1 cellular context compared by ENCODE assay signal in the genomic region with DNA sequence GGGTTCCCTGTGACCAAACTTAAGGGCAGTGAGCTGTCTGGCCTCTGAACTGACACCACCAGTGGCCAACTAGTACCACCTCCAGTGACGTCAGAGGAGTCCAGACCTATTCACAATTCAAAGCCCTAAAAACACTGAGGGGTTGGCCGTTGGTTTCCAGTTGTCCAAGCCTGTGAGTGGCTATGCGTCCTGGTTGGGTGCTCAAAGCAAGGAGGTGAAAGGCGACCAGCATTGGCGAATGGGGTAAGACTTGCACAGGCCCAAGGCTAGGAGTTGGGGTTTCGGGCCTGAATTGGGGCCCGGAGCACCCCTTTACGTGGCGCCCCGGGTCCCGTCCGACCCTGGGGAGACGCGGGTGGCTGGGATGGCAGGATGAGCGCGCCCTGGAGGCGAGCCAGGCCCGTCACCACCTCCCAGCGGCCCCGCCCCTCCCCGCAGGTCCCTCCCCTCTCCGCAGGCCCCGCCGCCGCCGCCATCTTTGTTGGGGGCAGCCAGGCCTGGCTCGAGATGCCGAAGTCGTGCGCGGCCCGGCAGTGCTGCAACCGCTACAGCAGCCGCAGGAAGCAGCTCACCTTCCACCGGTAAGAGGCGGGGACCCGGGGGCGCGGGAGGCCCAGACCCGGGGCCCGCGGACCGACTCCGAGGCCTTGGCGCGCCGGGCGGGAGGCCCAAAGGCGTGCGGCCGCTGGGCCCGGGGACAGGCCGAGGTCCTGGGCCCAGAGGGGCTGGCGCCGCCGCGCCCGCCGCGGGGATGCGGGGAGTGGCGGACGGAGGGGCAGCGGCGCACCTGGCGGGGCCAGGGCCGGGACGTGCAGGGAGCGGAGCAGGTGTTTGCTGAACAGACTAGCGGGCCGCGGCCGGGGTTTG.
TF ChIP-seq lines count a peak whose summit lies in the region.

Gene THAP3 (plus strand): TSS at position 157 of the 867 bp plus-strand sequence. CDS start 351 bp downstream, at position 508.

TF ChIP-seq in K562, 482 proteins besides CTCF, POLR2A, EP300 and RAD21 (continued from another document and continues in another):
- TF ChIP-seq, protein P1, sequence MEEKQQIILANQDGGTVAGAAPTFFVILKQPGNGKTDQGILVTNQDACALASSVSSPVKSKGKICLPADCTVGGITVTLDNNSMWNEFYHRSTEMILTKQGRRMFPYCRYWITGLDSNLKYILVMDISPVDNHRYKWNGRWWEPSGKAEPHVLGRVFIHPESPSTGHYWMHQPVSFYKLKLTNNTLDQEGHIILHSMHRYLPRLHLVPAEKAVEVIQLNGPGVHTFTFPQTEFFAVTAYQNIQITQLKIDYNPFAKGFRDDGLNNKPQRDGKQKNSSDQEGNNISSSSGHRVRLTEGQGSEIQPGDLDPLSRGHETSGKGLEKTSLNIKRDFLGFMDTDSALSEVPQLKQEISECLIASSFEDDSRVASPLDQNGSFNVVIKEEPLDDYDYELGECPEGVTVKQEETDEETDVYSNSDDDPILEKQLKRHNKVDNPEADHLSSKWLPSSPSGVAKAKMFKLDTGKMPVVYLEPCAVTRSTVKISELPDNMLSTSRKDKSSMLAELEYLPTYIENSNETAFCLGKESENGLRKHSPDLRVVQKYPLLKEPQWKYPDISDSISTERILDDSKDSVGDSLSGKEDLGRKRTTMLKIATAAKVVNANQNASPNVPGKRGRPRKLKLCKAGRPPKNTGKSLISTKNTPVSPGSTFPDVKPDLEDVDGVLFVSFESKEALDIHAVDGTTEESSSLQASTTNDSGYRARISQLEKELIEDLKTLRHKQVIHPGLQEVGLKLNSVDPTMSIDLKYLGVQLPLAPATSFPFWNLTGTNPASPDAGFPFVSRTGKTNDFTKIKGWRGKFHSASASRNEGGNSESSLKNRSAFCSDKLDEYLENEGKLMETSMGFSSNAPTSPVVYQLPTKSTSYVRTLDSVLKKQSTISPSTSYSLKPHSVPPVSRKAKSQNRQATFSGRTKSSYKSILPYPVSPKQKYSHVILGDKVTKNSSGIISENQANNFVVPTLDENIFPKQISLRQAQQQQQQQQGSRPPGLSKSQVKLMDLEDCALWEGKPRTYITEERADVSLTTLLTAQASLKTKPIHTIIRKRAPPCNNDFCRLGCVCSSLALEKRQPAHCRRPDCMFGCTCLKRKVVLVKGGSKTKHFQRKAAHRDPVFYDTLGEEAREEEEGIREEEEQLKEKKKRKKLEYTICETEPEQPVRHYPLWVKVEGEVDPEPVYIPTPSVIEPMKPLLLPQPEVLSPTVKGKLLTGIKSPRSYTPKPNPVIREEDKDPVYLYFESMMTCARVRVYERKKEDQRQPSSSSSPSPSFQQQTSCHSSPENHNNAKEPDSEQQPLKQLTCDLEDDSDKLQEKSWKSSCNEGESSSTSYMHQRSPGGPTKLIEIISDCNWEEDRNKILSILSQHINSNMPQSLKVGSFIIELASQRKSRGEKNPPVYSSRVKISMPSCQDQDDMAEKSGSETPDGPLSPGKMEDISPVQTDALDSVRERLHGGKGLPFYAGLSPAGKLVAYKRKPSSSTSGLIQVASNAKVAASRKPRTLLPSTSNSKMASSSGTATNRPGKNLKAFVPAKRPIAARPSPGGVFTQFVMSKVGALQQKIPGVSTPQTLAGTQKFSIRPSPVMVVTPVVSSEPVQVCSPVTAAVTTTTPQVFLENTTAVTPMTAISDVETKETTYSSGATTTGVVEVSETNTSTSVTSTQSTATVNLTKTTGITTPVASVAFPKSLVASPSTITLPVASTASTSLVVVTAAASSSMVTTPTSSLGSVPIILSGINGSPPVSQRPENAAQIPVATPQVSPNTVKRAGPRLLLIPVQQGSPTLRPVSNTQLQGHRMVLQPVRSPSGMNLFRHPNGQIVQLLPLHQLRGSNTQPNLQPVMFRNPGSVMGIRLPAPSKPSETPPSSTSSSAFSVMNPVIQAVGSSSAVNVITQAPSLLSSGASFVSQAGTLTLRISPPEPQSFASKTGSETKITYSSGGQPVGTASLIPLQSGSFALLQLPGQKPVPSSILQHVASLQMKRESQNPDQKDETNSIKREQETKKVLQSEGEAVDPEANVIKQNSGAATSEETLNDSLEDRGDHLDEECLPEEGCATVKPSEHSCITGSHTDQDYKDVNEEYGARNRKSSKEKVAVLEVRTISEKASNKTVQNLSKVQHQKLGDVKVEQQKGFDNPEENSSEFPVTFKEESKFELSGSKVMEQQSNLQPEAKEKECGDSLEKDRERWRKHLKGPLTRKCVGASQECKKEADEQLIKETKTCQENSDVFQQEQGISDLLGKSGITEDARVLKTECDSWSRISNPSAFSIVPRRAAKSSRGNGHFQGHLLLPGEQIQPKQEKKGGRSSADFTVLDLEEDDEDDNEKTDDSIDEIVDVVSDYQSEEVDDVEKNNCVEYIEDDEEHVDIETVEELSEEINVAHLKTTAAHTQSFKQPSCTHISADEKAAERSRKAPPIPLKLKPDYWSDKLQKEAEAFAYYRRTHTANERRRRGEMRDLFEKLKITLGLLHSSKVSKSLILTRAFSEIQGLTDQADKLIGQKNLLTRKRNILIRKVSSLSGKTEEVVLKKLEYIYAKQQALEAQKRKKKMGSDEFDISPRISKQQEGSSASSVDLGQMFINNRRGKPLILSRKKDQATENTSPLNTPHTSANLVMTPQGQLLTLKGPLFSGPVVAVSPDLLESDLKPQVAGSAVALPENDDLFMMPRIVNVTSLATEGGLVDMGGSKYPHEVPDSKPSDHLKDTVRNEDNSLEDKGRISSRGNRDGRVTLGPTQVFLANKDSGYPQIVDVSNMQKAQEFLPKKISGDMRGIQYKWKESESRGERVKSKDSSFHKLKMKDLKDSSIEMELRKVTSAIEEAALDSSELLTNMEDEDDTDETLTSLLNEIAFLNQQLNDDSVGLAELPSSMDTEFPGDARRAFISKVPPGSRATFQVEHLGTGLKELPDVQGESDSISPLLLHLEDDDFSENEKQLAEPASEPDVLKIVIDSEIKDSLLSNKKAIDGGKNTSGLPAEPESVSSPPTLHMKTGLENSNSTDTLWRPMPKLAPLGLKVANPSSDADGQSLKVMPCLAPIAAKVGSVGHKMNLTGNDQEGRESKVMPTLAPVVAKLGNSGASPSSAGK (IDR thresholded peaks at IDR 0.05) = no peak
- TF ChIP-seq ZNF79 (CRISPR knock-in tag; IDR thresholded peaks at IDR 0.05; ENCODE audit: low read depth) = no peak
- TF ChIP-seq TAF1 (IDR thresholded peaks at IDR 0.05; ENCODE audit: control insufficient read depth, extremely low read depth, insufficient read depth, low read length, severe bottlenecking) = peak; percentile 26
- TF ChIP-seq FOXJ2 (tag; IDR thresholded peaks at IDR 0.05) = no peak
- peak; percentile 63 to 68 for TF ChIP-seq MAZ (CRISPR knock-in tag; conservative IDR thresholded peaks at IDR 0.05 in 1 of 2, IDR thresholded peaks at IDR 0.05 in 1 of 2)
- no peak for TF ChIP-seq ZNF518B (CRISPR knock-in tag; IDR thresholded peaks at IDR 0.05)
- TF ChIP-seq USF1 (CRISPR knock-in tag; IDR thresholded peaks at IDR 0.05) = no peak
- TF ChIP-seq MTA1 (IDR thresholded peaks at IDR 0.05; ENCODE audit: borderline replicate concordance) = no peak; the same call in 1 of the 2 replicates
- TF ChIP-seq RBM25 (IDR thresholded peaks at IDR 0.05; ENCODE audit: low read depth, low read length, severe bottlenecking) = no peak
- no peak for TF ChIP-seq TAF7 (tag; IDR thresholded peaks at IDR 0.05)
- peak; percentile 53; the same call in 1 of the 2 replicates for TF ChIP-seq FOXM1 (IDR thresholded peaks at IDR 0.05; ENCODE audit: low read depth)
- peak; percentile 20; the same call in 1 of the 2 replicates for TF ChIP-seq FOXM1 (CRISPR knock-in tag; IDR thresholded peaks at IDR 0.05; ENCODE audit: low read depth)
- no peak for TF ChIP-seq GTF3C2 (IDR thresholded peaks at IDR 0.05; ENCODE audit: borderline replicate concordance, extremely low read depth, insufficient read length)
- TF ChIP-seq NFIC (IDR thresholded peaks at IDR 0.05) = peak; percentile 94
- peak; percentile 83 for TF ChIP-seq SUPT5H (IDR thresholded peaks at IDR 0.05)
- TF ChIP-seq ZNF75A (CRISPR knock-in tag; IDR thresholded peaks at IDR 0.05) = no peak
- TF ChIP-seq, protein P2, sequence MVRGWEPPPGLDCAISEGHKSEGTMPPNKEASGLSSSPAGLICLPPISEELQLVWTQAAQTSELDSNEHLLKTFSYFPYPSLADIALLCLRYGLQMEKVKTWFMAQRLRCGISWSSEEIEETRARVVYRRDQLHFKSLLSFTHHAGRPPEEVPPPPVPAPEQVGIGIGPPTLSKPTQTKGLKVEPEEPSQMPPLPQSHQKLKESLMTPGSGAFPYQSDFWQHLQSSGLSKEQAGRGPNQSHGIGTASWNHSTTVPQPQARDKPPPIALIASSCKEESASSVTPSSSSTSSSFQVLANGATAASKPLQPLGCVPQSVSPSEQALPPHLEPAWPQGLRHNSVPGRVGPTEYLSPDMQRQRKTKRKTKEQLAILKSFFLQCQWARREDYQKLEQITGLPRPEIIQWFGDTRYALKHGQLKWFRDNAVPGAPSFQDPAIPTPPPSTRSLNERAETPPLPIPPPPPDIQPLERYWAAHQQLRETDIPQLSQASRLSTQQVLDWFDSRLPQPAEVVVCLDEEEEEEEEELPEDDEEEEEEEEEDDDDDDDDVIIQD (CRISPR knock-in tag; IDR thresholded peaks at IDR 0.05) = no peak
- TF ChIP-seq STAT5B (CRISPR knock-in tag; IDR thresholded peaks at IDR 0.05) = no peak
- TF ChIP-seq KLF1 (tag; IDR thresholded peaks at IDR 0.05) = no peak
- TF ChIP-seq, protein P3, sequence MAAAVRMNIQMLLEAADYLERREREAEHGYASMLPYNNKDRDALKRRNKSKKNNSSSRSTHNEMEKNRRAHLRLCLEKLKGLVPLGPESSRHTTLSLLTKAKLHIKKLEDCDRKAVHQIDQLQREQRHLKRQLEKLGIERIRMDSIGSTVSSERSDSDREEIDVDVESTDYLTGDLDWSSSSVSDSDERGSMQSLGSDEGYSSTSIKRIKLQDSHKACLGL (CRISPR knock-in tag; IDR thresholded peaks at IDR 0.05; ENCODE audit: borderline replicate concordance, poor library complexity, severe bottlenecking) = no peak
- TF ChIP-seq NCOA4 (IDR thresholded peaks at IDR 0.05; ENCODE audit: partially characterized antibody) = no peak
- TF ChIP-seq, protein P4, sequence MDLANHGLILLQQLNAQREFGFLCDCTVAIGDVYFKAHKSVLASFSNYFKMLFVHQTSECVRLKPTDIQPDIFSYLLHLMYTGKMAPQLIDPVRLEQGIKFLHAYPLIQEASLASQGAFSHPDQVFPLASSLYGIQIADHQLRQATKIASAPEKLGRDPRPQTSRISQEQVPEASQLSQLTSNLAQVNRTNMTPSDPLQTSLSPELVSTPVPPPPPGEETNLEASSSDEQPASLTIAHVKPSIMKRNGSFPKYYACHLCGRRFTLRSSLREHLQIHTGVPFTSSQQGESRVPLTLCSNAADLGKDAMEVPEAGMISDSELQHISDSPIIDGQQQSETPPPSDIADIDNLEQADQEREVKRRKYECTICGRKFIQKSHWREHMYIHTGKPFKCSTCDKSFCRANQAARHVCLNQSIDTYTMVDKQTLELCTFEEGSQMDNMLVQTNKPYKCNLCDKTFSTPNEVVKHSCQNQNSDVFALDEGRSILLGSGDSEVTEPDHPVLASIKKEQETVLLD (IDR thresholded peaks at IDR 0.05) = no peak; the same call in 1 of the 2 replicates
- TF ChIP-seq ELF1 (tag; IDR thresholded peaks at IDR 0.05) = no peak
- TF ChIP-seq HDAC2 (IDR thresholded peaks at IDR 0.05) = 0 out of 2 replicates have a peak, but pooled peaks have one; percentile 65
